14 cellular contexts compared by ENCODE assay signal in genomic region chr2:224126459-224126858, GRCh38.
"Had no signal": no experiment of that assay in that cellular context is flagged by ENCODE, and none has a peak within 500 bp of the region (broad histone marks: within the 10 kb centered on the region; RNA-seq: fewer than 3 reads in every experiment).

No MANE protein-coding gene starts in this region.

- DNase-seq: activated naive CD8-positive, alpha-beta T cell treated with anti-CD3 and anti-CD28 coated beads for 36 hours; hypothalamus; midbrain; stimulated activated CD4-positive, alpha-beta T cell treated with anti-CD3 and anti-CD28 coated beads, Interleukin-4, amount 100 ng/mL, for 4 hours; stimulated activated CD8-positive, alpha-beta memory T cell treated with anti-CD3 and anti-CD28 coated beads, Interleukin-4, amount 100 ng/mL, for 48 hours; T-helper 9 cell had no signal

- H3K9me3 Mint-ChIP-seq: activated naive CD8-positive, alpha-beta T cell treated with anti-CD3 and anti-CD28 coated beads for 36 hours; activated T-helper 1 cell treated with anti-CD3 and anti-CD28 coated beads, Interleukin-12 subunit alpha, Interleukin-12 subunit beta, Interleukin-2, Interleukin-4 antibody, amounts not matched to agents 30 ng/mL and 10 ng/mL and 1 ng/mL, durations not matched to agents 14 hours and 24 hours and 36 hours; neural progenitor cell had no signal

- H3K36me3 Mint-ChIP-seq: activated naive CD8-positive, alpha-beta T cell treated with anti-CD3 and anti-CD28 coated beads for 36 hours; neural progenitor cell had no signal

- H3K4me3 Mint-ChIP-seq: activated naive CD8-positive, alpha-beta T cell treated with anti-CD3 and anti-CD28 coated beads for 36 hours; activated T-helper 1 cell treated with anti-CD3 and anti-CD28 coated beads, Interleukin-12 subunit alpha, Interleukin-12 subunit beta, Interleukin-2, Interleukin-4 antibody, amounts not matched to agents 30 ng/mL and 10 ng/mL and 1 ng/mL, durations not matched to agents 14 hours and 24 hours and 36 hours; endodermal cell; neural progenitor cell; stimulated activated naive CD8-positive, alpha-beta T cell treated with anti-CD3 and anti-CD28 coated beads, Interleukin-15, Interleukin-2, amounts not matched to agents 100 ng/mL and 50 ng/mL, for 24 hours had no signal

- H3K36me3 ChIP-seq: neural progenitor cell, pancreas, thoracic aorta had no signal

- H3K4me1 Mint-ChIP-seq: activated naive CD8-positive, alpha-beta T cell treated with anti-CD3 and anti-CD28 coated beads for 36 hours; neural progenitor cell had no signal

- H3K27me3 ChIP-seq: neural progenitor cell, pancreas had no signal

- H3K27ac ChIP-seq: neural progenitor cell, pancreas, thoracic aorta had no signal

- ATAC-seq: activated CD4-positive, CD25-positive, alpha-beta regulatory T cell treated with anti-CD3 and anti-CD28 coated beads, Interleukin-2, amount 50 U/mL, for 24 hours had no signal

- H3K9me3 ChIP-seq: pancreas, thoracic aorta had no signal

- H3K27ac Mint-ChIP-seq: activated naive CD8-positive, alpha-beta T cell treated with anti-CD3 and anti-CD28 coated beads for 36 hours; activated T-helper 1 cell treated with anti-CD3 and anti-CD28 coated beads, Interleukin-12 subunit alpha, Interleukin-12 subunit beta, Interleukin-2, Interleukin-4 antibody, amounts not matched to agents 30 ng/mL and 10 ng/mL and 1 ng/mL, durations not matched to agents 14 hours and 24 hours and 36 hours; endodermal cell; neural progenitor cell; stimulated activated naive CD8-positive, alpha-beta T cell treated with anti-CD3 and anti-CD28 coated beads, Interleukin-15, Interleukin-2, amounts not matched to agents 100 ng/mL and 50 ng/mL, for 24 hours had no signal

- H3K4me3 ChIP-seq: neural progenitor cell, pancreas, skin epidermis, thoracic aorta had no signal

- H3K4me1 ChIP-seq: neural progenitor cell had no signal
